In genomic region chr20:47663354-47664067, GRCh38 we compare ENCODE assay signal across 8 cellular contexts.
DNase-seq lines count a peak whose midpoint lies in the region; ATAC-seq and TF ChIP-seq lines count a peak whose summit lies in the region.

No MANE protein-coding gene starts in this region.

- H3K36me3 ChIP-seq in GM23338 (ENCODE audit: insufficient read depth), result peaks cover 5% of the 10 kb centered on the region; the same call in 1 of the 2 replicates

- no peaks in the 10 kb centered on the region for H4K20me1 ChIP-seq in GM23338 (replicated peaks; ENCODE audit: insufficient read depth)

- H2AFZ ChIP-seq in GM23338, result no peak overlapping the region

- no peaks in the 10 kb centered on the region for H3K9me2 ChIP-seq in GM23338 (ENCODE audit: insufficient read depth)

- ATAC-seq in GM23338 (peak; percentile 93), left lobe of liver (peak; percentile 91), HG03135 (IDR thresholded peaks at IDR 0.05; ENCODE audit: unreplicated experiment) (no peak)

- peaks cover 9% of the 10 kb centered on the region; the same call in 1 of the 2 replicates for H3K4me1 ChIP-seq in GM23338 (ENCODE audit: insufficient read depth)

- peak overlapping the region; percentile 50; the same call in 1 of the 2 replicates for H3K27ac Mint-ChIP-seq in GM23338

- H3K36me3 Mint-ChIP-seq in GM23338 (ENCODE audit: low read depth), result no peaks in the 10 kb centered on the region; the same call in 2 of the 3 replicates

- H3K27me3 Mint-ChIP-seq in GM23338 (ENCODE audit: insufficient read depth, low read depth, poor library complexity), result peaks cover 10% of the 10 kb centered on the region

- H3K9me3 Mint-ChIP-seq in GM23338, result no peaks in the 10 kb centered on the region

- H3K4me3 ChIP-seq in GM23338, result no peak overlapping the region

- DNase-seq in AML-193 (lab: John Stamatoyannopoulos, UW) (peak; percentile 47 to 49), GM23338 (ENCODE audit: low spot score) (peak; percentile 88), NCI-H2227 (lab: John Stamatoyannopoulos, UW; ENCODE audit: unreplicated experiment) (peak; percentile 84), cerebellum (ENCODE audit: low spot score) (peak; percentile 60), left lobe of liver (ENCODE audit: low spot score) (peak; percentile 79)
- DNase-seq in activated CD4-positive, alpha-beta T cell treated with anti-CD3 and anti-CD28 coated beads for 24 hours (ENCODE audit: low read depth in 2 of 2), result peak; percentile 51 to 62
- DNase-seq in stimulated activated CD4-positive, alpha-beta T cell treated with anti-CD3 and anti-CD28 coated beads, Interleukin-4, amount 100 ng/mL, for 4 hours, result peak; percentile 44 to 61

- H3K79me2 ChIP-seq in GM23338 (replicated peaks; ENCODE audit: insufficient read depth), result no peaks in the 10 kb centered on the region

- no peak overlapping the region for H3K27ac ChIP-seq in GM23338 (ENCODE audit: low read depth)

- no peaks in the 10 kb centered on the region for H3K27me3 ChIP-seq in GM23338 (ENCODE audit: insufficient read depth)

- H3K4me3 Mint-ChIP-seq in GM23338, result no peak overlapping the region

- peak; percentile 96 to 97 for TF ChIP-seq CTCF in GM23338 (conservative IDR thresholded peaks at IDR 0.05; ENCODE audit: low read depth in 2 of 2)

- H3K4me1 Mint-ChIP-seq in GM23338, result peaks cover 13% of the 10 kb centered on the region

- no peak overlapping the region for H3K4me2 ChIP-seq in GM23338

- H3F3A ChIP-seq in GM23338 (replicated peaks; ENCODE audit: low read depth), result no peaks in the 10 kb centered on the region

TF ChIP-seq in GM23338, 12 proteins besides CTCF, POLR2A, EP300 and RAD21:
- TF ChIP-seq ZNF114 (CRISPR knock-in tag; IDR thresholded peaks at IDR 0.05) (no peak), ZNF331 (CRISPR knock-in tag; IDR thresholded peaks at IDR 0.05; ENCODE audit: low read depth) (no peak), ZNF462 (CRISPR knock-in tag; IDR thresholded peaks at IDR 0.05) (no peak), CREB1 (CRISPR knock-in tag; IDR thresholded peaks at IDR 0.05; ENCODE audit: low read depth) (no peak), EZH2 (IDR thresholded peaks at IDR 0.05; ENCODE audit: low read depth, unreplicated experiment) (no peak), EZH2phosphoT487 (IDR thresholded peaks at IDR 0.05; ENCODE audit: unreplicated experiment) (no peak), STAT1 (IDR thresholded peaks at IDR 0.05; ENCODE audit: unreplicated experiment) (no peak), REST (IDR thresholded peaks at IDR 0.05; ENCODE audit: unreplicated experiment) (no peak), NANOG (IDR thresholded peaks at IDR 0.05; ENCODE audit: borderline replicate concordance) (no peak), POLR2AphosphoS5 (IDR thresholded peaks at IDR 0.05; ENCODE audit: low read depth) (no peak), JUNB (IDR thresholded peaks at IDR 0.05; ENCODE audit: unreplicated experiment) (no peak)
